In genomic region chr4:113781439-113782040, GRCh38 we compare ENCODE assay signal across 8 cellular contexts. TPM values are rescaled to one million over a fixed set of nuclear protein-coding genes. Genes with fewer than 3 reads are reported as not detected.
DNase-seq lines count a peak whose midpoint lies in the region; ATAC-seq and TF ChIP-seq lines count a peak whose summit lies in the region.

No MANE protein-coding gene starts in this region.

- DNase-seq in activated CD8-positive, alpha-beta T cell treated with anti-CD3 and anti-CD28 coated beads for 36 hours = no peak
- no peak for DNase-seq in activated CD8-positive, alpha-beta T cell treated with anti-CD3 and anti-CD28 coated beads, Interleukin-2, amount 10 ng/mL, durations not matched to agents 7 days and 5 days
- DNase-seq in NAMALWA (ENCODE audit: low spot score) = peak; percentile 68
- peak; percentile 64 to 69 for DNase-seq in cardiac fibroblast (ENCODE audit: low read depth in 2 of 2)
- DNase-seq in mesothelial cell of epicardium (ENCODE audit: low spot score in 2 of 2, unreplicated experiment in 2 of 2) = no peak
- no peak for DNase-seq in ureter (ENCODE audit: low spot score)
- DNase-seq in effector memory CD4-positive, alpha-beta T cell = no peak

- peaks cover 5% of the 10 kb centered on the region for H3K36me3 Mint-ChIP-seq in activated CD8-positive, alpha-beta T cell treated with anti-CD3 and anti-CD28 coated beads for 36 hours (ENCODE audit: low read depth)
- H3K36me3 Mint-ChIP-seq in activated CD8-positive, alpha-beta T cell treated with anti-CD3 and anti-CD28 coated beads, Interleukin-2, amount 10 ng/mL, durations not matched to agents 7 days and 5 days (ENCODE audit: low read depth) = no peaks in the 10 kb centered on the region
- H3K36me3 Mint-ChIP-seq in mesothelial cell of epicardium = no peaks in the 10 kb centered on the region

- TF ChIP-seq CTCF in activated CD8-positive, alpha-beta T cell treated with anti-CD3 and anti-CD28 coated beads for 36 hours (IDR thresholded peaks at IDR 0.05) = peak; percentile 73
- TF ChIP-seq CTCF in cardiac fibroblast (IDR thresholded peaks at IDR 0.05; ENCODE audit: low read depth, low read length) (peak; percentile 56), mesothelial cell of epicardium (IDR thresholded peaks at IDR 0.05; ENCODE audit: unreplicated experiment) (peak; percentile 82)

- H3K27me3 ChIP-seq in effector memory CD4-positive, alpha-beta T cell (replicated peaks; ENCODE audit: control insufficient read depth, insufficient read depth, low read length, poor library complexity, severe bottlenecking) = no peaks in the 10 kb centered on the region

- peaks cover 28% of the 10 kb centered on the region for H3K4me1 Mint-ChIP-seq in activated CD8-positive, alpha-beta T cell treated with anti-CD3 and anti-CD28 coated beads for 36 hours (ENCODE audit: low read depth)
- H3K4me1 Mint-ChIP-seq in activated CD8-positive, alpha-beta T cell treated with anti-CD3 and anti-CD28 coated beads, Interleukin-2, amount 10 ng/mL, durations not matched to agents 7 days and 5 days (ENCODE audit: low read depth) = peaks cover 3% of the 10 kb centered on the region
- H3K4me1 Mint-ChIP-seq in mesothelial cell of epicardium = no peaks in the 10 kb centered on the region

- intact Hi-C loops in activated CD8-positive, alpha-beta T cell treated with anti-CD3 and anti-CD28 coated beads for 36 hours (cut with micrococcal nuclease) = loop anchor here (5.0 kb wide), 2 partner anchors 41 to 116 kb away; no protein-coding TSS in a partner anchor

- H3K9me3 Mint-ChIP-seq in activated CD8-positive, alpha-beta T cell treated with anti-CD3 and anti-CD28 coated beads for 36 hours = peaks cover 6% of the 10 kb centered on the region
- no peaks in the 10 kb centered on the region for H3K9me3 Mint-ChIP-seq in activated CD8-positive, alpha-beta T cell treated with anti-CD3 and anti-CD28 coated beads, Interleukin-2, amount 10 ng/mL, durations not matched to agents 7 days and 5 days (ENCODE audit: insufficient read depth)
- H3K9me3 Mint-ChIP-seq in mesothelial cell of epicardium = peaks cover 5% of the 10 kb centered on the region

- peak; percentile 34 for ATAC-seq in activated CD8-positive, alpha-beta T cell treated with anti-CD3 and anti-CD28 coated beads for 36 hours
- no peak for ATAC-seq in activated CD8-positive, alpha-beta T cell treated with anti-CD3 and anti-CD28 coated beads, Interleukin-2, amount 10 ng/mL, durations not matched to agents 7 days and 5 days
- no peak for ATAC-seq in HG03097 (IDR thresholded peaks at IDR 0.05; ENCODE audit: low FRiP score, unreplicated experiment)

- no peak overlapping the region for H3K4me3 ChIP-seq in cardiac fibroblast (replicated peaks in 1 of 2; ENCODE audit: low read depth in 2 of 2, low read length in 2 of 2)
- no peak overlapping the region for H3K4me3 ChIP-seq in effector memory CD4-positive, alpha-beta T cell (ENCODE audit: insufficient read depth, low read depth, low read length, poor library complexity, severe bottlenecking)

- H3K27me3 Mint-ChIP-seq in activated CD8-positive, alpha-beta T cell treated with anti-CD3 and anti-CD28 coated beads for 36 hours = no peaks in the 10 kb centered on the region
- H3K27me3 Mint-ChIP-seq in activated CD8-positive, alpha-beta T cell treated with anti-CD3 and anti-CD28 coated beads, Interleukin-2, amount 10 ng/mL, durations not matched to agents 7 days and 5 days (ENCODE audit: low read depth) = no peaks in the 10 kb centered on the region
- H3K27me3 Mint-ChIP-seq in mesothelial cell of epicardium (ENCODE audit: low read depth) = no peaks in the 10 kb centered on the region

- no peaks in the 10 kb centered on the region for H3K36me3 ChIP-seq in effector memory CD4-positive, alpha-beta T cell (ENCODE audit: control insufficient read depth, insufficient read depth, low read length)

- no peak overlapping the region for H3K27ac ChIP-seq in effector memory CD4-positive, alpha-beta T cell (ENCODE audit: insufficient read depth, low read length, poor library complexity, severe bottlenecking)

- no peaks in the 10 kb centered on the region for H3K4me1 ChIP-seq in effector memory CD4-positive, alpha-beta T cell (ENCODE audit: control insufficient read depth, insufficient read depth, low read length, poor library complexity, severe bottlenecking)

- no peak overlapping the region for H3K4me3 Mint-ChIP-seq in activated CD8-positive, alpha-beta T cell treated with anti-CD3 and anti-CD28 coated beads for 36 hours
- no peak overlapping the region for H3K4me3 Mint-ChIP-seq in activated CD8-positive, alpha-beta T cell treated with anti-CD3 and anti-CD28 coated beads, Interleukin-2, amount 10 ng/mL, durations not matched to agents 7 days and 5 days
- H3K4me3 Mint-ChIP-seq in mesothelial cell of epicardium = no peak overlapping the region

- H3K9me3 ChIP-seq in effector memory CD4-positive, alpha-beta T cell (ENCODE audit: control insufficient read depth, low read length) = no peaks in the 10 kb centered on the region

- H3K27ac Mint-ChIP-seq in activated CD8-positive, alpha-beta T cell treated with anti-CD3 and anti-CD28 coated beads for 36 hours = no peak overlapping the region
- no peak overlapping the region for H3K27ac Mint-ChIP-seq in activated CD8-positive, alpha-beta T cell treated with anti-CD3 and anti-CD28 coated beads, Interleukin-2, amount 10 ng/mL, durations not matched to agents 7 days and 5 days
- H3K27ac Mint-ChIP-seq in mesothelial cell of epicardium = no peak overlapping the region

- CTCF ChIA-PET in activated CD8-positive, alpha-beta T cell treated with anti-CD3 and anti-CD28 coated beads for 36 hours (lab: Charles Lee) = no interaction called here
- CTCF ChIA-PET in activated CD8-positive, alpha-beta T cell treated with anti-CD3 and anti-CD28 coated beads, Interleukin-2, amount 10 ng/mL, durations not matched to agents 7 days and 5 days (lab: Charles Lee) = no interaction called here

- POLR2A ChIA-PET in activated CD8-positive, alpha-beta T cell treated with anti-CD3 and anti-CD28 coated beads for 36 hours (lab: Charles Lee) = no interaction called here
- POLR2A ChIA-PET in activated CD8-positive, alpha-beta T cell treated with anti-CD3 and anti-CD28 coated beads, Interleukin-2, amount 10 ng/mL, durations not matched to agents 7 days and 5 days (lab: Charles Lee) = no interaction called here

RNA-seq across cellular contexts. Expression of gene CAMK2D, which starts 20.0 kb away (rescaled TPM):
- 10 to 100 TPM; 62.8 to 66.1 TPM for total RNA-seq in activated CD8-positive, alpha-beta T cell treated with anti-CD3 and anti-CD28 coated beads for 36 hours
- 10 to 100 TPM; 30.7 to 31.1 TPM for total RNA-seq in activated CD8-positive, alpha-beta T cell treated with anti-CD3 and anti-CD28 coated beads, Interleukin-2, amount 10 ng/mL, durations not matched to agents 7 days and 5 days
- total RNA-seq in mesothelial cell of epicardium (31.7 to 35.1 TPM (median 33.9 TPM) in 3 replicates), ureter (40.2 TPM)

Comparison
In these comparisons a context has a peak if more than half of its experiments do, and no peak if none do; other contexts are left out.
1. DNase-seq: peak in NAMALWA (single experiment) and cardiac fibroblast (2 of 2); none in activated CD8-positive, alpha-beta T cell treated with anti-CD3 and anti-CD28 coated beads for 36 hours (single experiment), activated CD8-positive, alpha-beta T cell treated with anti-CD3 and anti-CD28 coated beads, Interleukin-2, amount 10 ng/mL, durations not matched to agents 7 days and 5 days (single experiment), mesothelial cell of epicardium (0 of 2), ureter (single experiment) and effector memory CD4-positive, alpha-beta T cell (0 of 3).
2. Peak in every context shown above with its lines, with median percentiles within 50 percentile points of each other: CTCF ChIP-seq.